Comparison of ENCODE assay signal across 12 cellular contexts in the genomic region with DNA sequence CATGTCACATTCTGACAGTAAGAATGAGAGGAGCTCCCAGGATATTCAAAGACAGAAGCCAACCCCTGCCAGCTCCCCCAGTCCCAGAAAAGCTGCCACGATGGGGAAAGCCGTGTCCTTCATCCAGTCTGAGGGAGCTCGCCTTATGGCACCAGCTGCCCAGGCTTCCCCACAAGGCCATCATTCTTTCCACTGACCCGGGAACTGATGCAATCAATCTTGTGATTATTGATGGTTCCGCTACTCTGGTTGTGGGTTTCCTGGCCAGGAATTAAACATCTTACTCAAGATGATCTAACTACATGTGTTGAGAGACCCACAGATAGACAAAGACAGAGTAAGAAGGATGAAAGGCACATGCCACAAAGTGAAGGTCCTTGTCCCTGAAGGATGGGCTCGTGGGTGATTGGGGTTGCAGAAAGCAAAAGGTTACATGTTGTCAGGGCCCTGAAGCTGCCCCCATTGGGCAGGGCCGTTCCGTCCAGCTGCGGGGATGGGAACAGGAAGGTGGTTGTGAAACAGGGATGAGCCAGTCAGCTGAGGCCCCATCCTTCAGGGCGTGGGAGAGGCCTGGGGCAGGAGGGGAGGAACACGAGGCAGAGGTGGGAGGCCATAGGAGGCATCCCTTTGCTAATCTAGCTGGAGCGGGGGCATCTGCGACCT.
DNase-seq lines count a peak whose midpoint lies in the region; ATAC-seq and TF ChIP-seq lines count a peak whose summit lies in the region.
"Had no signal": no experiment of that assay in that cellular context is flagged by ENCODE, and none has a peak within 500 bp of the region (broad histone marks: within the 10 kb centered on the region; RNA-seq: fewer than 3 reads in every experiment).

No MANE protein-coding gene starts in this region.

- H3K36me3 ChIP-seq in duodenal mucosa (ENCODE audit: control insufficient read depth in 1 of 2, insufficient read depth in 2 of 2, low read length in 2 of 2) (no peaks in the 10 kb centered on the region), lower lobe of right lung (no peaks in the 10 kb centered on the region)

- no peak overlapping the region for H3K9ac ChIP-seq in duodenal mucosa (ENCODE audit: low read depth in 1 of 2, low read length in 2 of 2)
- H3K9ac ChIP-seq: SK-N-SH had no signal

- intact Hi-C loops in activated CD8-positive, alpha-beta T cell treated with anti-CD3 and anti-CD28 coated beads for 36 hours (cut with micrococcal nuclease), result no loop called here
- intact Hi-C loops in lower lobe of right lung (cut with DNase I), result no loop called here

- no peaks in the 10 kb centered on the region for H3K27me3 ChIP-seq in duodenal mucosa (ENCODE audit: control insufficient read depth in 1 of 2, insufficient read depth in 2 of 2, low read length in 2 of 2)
- no peaks in the 10 kb centered on the region for H3K27me3 ChIP-seq in lower lobe of right lung (ENCODE audit: low read depth)

- H3K9me3 ChIP-seq in duodenal mucosa (ENCODE audit: control insufficient read depth in 1 of 2, low read length in 2 of 2) (no peaks in the 10 kb centered on the region), lower lobe of right lung (no peaks in the 10 kb centered on the region)
- H3K9me3 ChIP-seq: SK-N-SH had no signal

- POLR2A ChIA-PET in activated CD8-positive, alpha-beta T cell treated with anti-CD3 and anti-CD28 coated beads for 36 hours (lab: Charles Lee), result no interaction called here
- POLR2A ChIA-PET in activated CD8-positive, alpha-beta T cell treated with anti-CD3 and anti-CD28 coated beads, Interleukin-2, amount 10 ng/mL, durations not matched to agents 7 days and 5 days (lab: Charles Lee), result no interaction called here

- H3K4me1 ChIP-seq in duodenal mucosa (ENCODE audit: control insufficient read depth in 1 of 2, insufficient read depth in 2 of 2, low read length in 2 of 2) (peaks cover 0 to 11% of the 10 kb centered on the region in 2 donors), lower lobe of right lung (peaks cover 4% of the 10 kb centered on the region)

- H3K4me3 ChIP-seq in duodenal mucosa (ENCODE audit: low read depth in 1 of 2, low read length in 2 of 2) (no peak overlapping the region), lower lobe of right lung (no peak overlapping the region)

- H3K9me3 Mint-ChIP-seq in activated CD8-positive, alpha-beta T cell treated with anti-CD3 and anti-CD28 coated beads for 36 hours, result no peaks in the 10 kb centered on the region
- no peaks in the 10 kb centered on the region for H3K9me3 Mint-ChIP-seq in activated CD8-positive, alpha-beta T cell treated with anti-CD3 and anti-CD28 coated beads, Interleukin-2, amount 10 ng/mL, durations not matched to agents 7 days and 5 days (ENCODE audit: insufficient read depth)
- no peaks in the 10 kb centered on the region for H3K9me3 Mint-ChIP-seq in type B pancreatic cell
- H3K9me3 Mint-ChIP-seq: activated naive CD4-positive, alpha-beta T cell treated with anti-CD3 and anti-CD28 coated beads for 36 hours had no signal

- peak; percentile 34 for ATAC-seq in activated CD8-positive, alpha-beta T cell treated with anti-CD3 and anti-CD28 coated beads for 36 hours
- no peak for ATAC-seq in activated CD8-positive, alpha-beta T cell treated with anti-CD3 and anti-CD28 coated beads, Interleukin-2, amount 10 ng/mL, durations not matched to agents 7 days and 5 days
- ATAC-seq in lower lobe of right lung (peak; percentile 72 to 74), GM19395 (IDR thresholded peaks at IDR 0.05; ENCODE audit: unreplicated experiment) (no peak)

- CTCF ChIA-PET in activated CD8-positive, alpha-beta T cell treated with anti-CD3 and anti-CD28 coated beads for 36 hours (lab: Charles Lee), result interaction anchor here (0.8 kb wide), 1 partner anchor 113 kb away, joined by 3 read pairs; no protein-coding TSS in a partner anchor
- CTCF ChIA-PET in activated CD8-positive, alpha-beta T cell treated with anti-CD3 and anti-CD28 coated beads, Interleukin-2, amount 10 ng/mL, durations not matched to agents 7 days and 5 days (lab: Charles Lee), result interaction anchor here (2.6 kb wide), 1 partner anchor 98 kb away, joined by 9 read pairs; no protein-coding TSS in a partner anchor

- no peaks in the 10 kb centered on the region for H3K27me3 Mint-ChIP-seq in activated CD8-positive, alpha-beta T cell treated with anti-CD3 and anti-CD28 coated beads for 36 hours
- H3K27me3 Mint-ChIP-seq in activated CD8-positive, alpha-beta T cell treated with anti-CD3 and anti-CD28 coated beads, Interleukin-2, amount 10 ng/mL, durations not matched to agents 7 days and 5 days (ENCODE audit: low read depth), result no peaks in the 10 kb centered on the region
- peaks cover 6% of the 10 kb centered on the region for H3K27me3 Mint-ChIP-seq in type B pancreatic cell

- H3K4me3 Mint-ChIP-seq in activated CD8-positive, alpha-beta T cell treated with anti-CD3 and anti-CD28 coated beads for 36 hours, result no peak overlapping the region
- no peak overlapping the region for H3K4me3 Mint-ChIP-seq in activated CD8-positive, alpha-beta T cell treated with anti-CD3 and anti-CD28 coated beads, Interleukin-2, amount 10 ng/mL, durations not matched to agents 7 days and 5 days
- H3K4me3 Mint-ChIP-seq in type B pancreatic cell, result no peak overlapping the region
- H3K4me3 Mint-ChIP-seq: activated naive CD4-positive, alpha-beta T cell treated with anti-CD3 and anti-CD28 coated beads for 36 hours had no signal

- H3K4me1 Mint-ChIP-seq in activated CD8-positive, alpha-beta T cell treated with anti-CD3 and anti-CD28 coated beads for 36 hours (ENCODE audit: low read depth), result peaks cover 2% of the 10 kb centered on the region
- H3K4me1 Mint-ChIP-seq in activated CD8-positive, alpha-beta T cell treated with anti-CD3 and anti-CD28 coated beads, Interleukin-2, amount 10 ng/mL, durations not matched to agents 7 days and 5 days (ENCODE audit: low read depth), result peaks cover 9% of the 10 kb centered on the region
- peaks cover 10% of the 10 kb centered on the region for H3K4me1 Mint-ChIP-seq in type B pancreatic cell (ENCODE audit: unreplicated experiment)

- peak; percentile 10 for DNase-seq in activated CD8-positive, alpha-beta T cell treated with anti-CD3 and anti-CD28 coated beads for 36 hours
- no peak for DNase-seq in activated CD8-positive, alpha-beta T cell treated with anti-CD3 and anti-CD28 coated beads, Interleukin-2, amount 10 ng/mL, durations not matched to agents 7 days and 5 days
- DNase-seq in lower lobe of right lung (peak; percentile 82), type B pancreatic cell (ENCODE audit: extremely low spot score, unreplicated experiment) (peak; percentile 24), NCI-H146 treated with DMSO at 0.1 percent for 48 hours (lab: John Stamatoyannopoulos, UW; ENCODE audit: unreplicated experiment) (no peak)
- no peak for DNase-seq in activated CD8-positive, alpha-beta memory T cell treated with anti-CD3 and anti-CD28 coated beads, Interleukin-2, amount 50 U/mL, for 4 hours
- DNase-seq: activated naive CD4-positive, alpha-beta T cell treated with anti-CD3 and anti-CD28 coated beads for 36 hours; cortex of kidney; NCI-H510A treated with DMSO at 0.1 percent for 48 hours; SK-N-SH had no signal

- no peak for TF ChIP-seq CTCF in activated CD8-positive, alpha-beta T cell treated with anti-CD3 and anti-CD28 coated beads for 36 hours (IDR thresholded peaks at IDR 0.05)
- TF ChIP-seq CTCF in lower lobe of right lung (IDR thresholded peaks at IDR 0.05), result no peak
- TF ChIP-seq CTCF in type B pancreatic cell (conservative IDR thresholded peaks at IDR 0.05), result no peak

- H3K27ac Mint-ChIP-seq in activated CD8-positive, alpha-beta T cell treated with anti-CD3 and anti-CD28 coated beads for 36 hours, result no peak overlapping the region
- H3K27ac Mint-ChIP-seq in activated CD8-positive, alpha-beta T cell treated with anti-CD3 and anti-CD28 coated beads, Interleukin-2, amount 10 ng/mL, durations not matched to agents 7 days and 5 days, result no peak overlapping the region
- no peak overlapping the region for H3K27ac Mint-ChIP-seq in type B pancreatic cell
- H3K27ac Mint-ChIP-seq: activated naive CD4-positive, alpha-beta T cell treated with anti-CD3 and anti-CD28 coated beads for 36 hours had no signal

- H3K27ac ChIP-seq in duodenal mucosa (ENCODE audit: low read depth, low read length) (peak overlapping the region; percentile 14), lower lobe of right lung (peak overlapping the region; percentile 11)

- H3K36me3 Mint-ChIP-seq in activated CD8-positive, alpha-beta T cell treated with anti-CD3 and anti-CD28 coated beads for 36 hours (ENCODE audit: low read depth), result no peaks in the 10 kb centered on the region
- H3K36me3 Mint-ChIP-seq in activated CD8-positive, alpha-beta T cell treated with anti-CD3 and anti-CD28 coated beads, Interleukin-2, amount 10 ng/mL, durations not matched to agents 7 days and 5 days (ENCODE audit: low read depth), result no peaks in the 10 kb centered on the region
- no peaks in the 10 kb centered on the region for H3K36me3 Mint-ChIP-seq in type B pancreatic cell

Comparison
In these comparisons a context has a peak if more than half of its experiments do, and no peak if none do; other contexts are left out.
1. ATAC-seq: peak in activated CD8-positive, alpha-beta T cell treated with anti-CD3 and anti-CD28 coated beads for 36 hours (single experiment) and lower lobe of right lung (2 of 2); none in activated CD8-positive, alpha-beta T cell treated with anti-CD3 and anti-CD28 coated beads, Interleukin-2, amount 10 ng/mL, durations not matched to agents 7 days and 5 days (single experiment) and GM19395 (single experiment).
2. DNase-seq: peak in activated CD8-positive, alpha-beta T cell treated with anti-CD3 and anti-CD28 coated beads for 36 hours (single experiment), lower lobe of right lung (single experiment) and type B pancreatic cell (single experiment); none in activated CD8-positive, alpha-beta T cell treated with anti-CD3 and anti-CD28 coated beads, Interleukin-2, amount 10 ng/mL, durations not matched to agents 7 days and 5 days (single experiment), NCI-H146 treated with DMSO at 0.1 percent for 48 hours (single experiment) and activated CD8-positive, alpha-beta memory T cell treated with anti-CD3 and anti-CD28 coated beads, Interleukin-2, amount 50 U/mL, for 4 hours (single experiment).